ENCODE assay signal across 25 cellular contexts in genomic region chr18:37641573-37641972, GRCh38.
"Had no signal": no experiment of that assay in that cellular context is flagged by ENCODE, and none has a peak within 500 bp of the region (broad histone marks: within the 10 kb centered on the region; RNA-seq: fewer than 3 reads in every experiment).

No MANE protein-coding gene starts in this region.

- H3K9me3 ChIP-seq: gastrocnemius medialis, vagina had no signal

- H3K36me3 ChIP-seq: esophagus squamous epithelium, gastrocnemius medialis, neural progenitor cell, right atrium auricular region, suprapubic skin, vagina had no signal

- DNase-seq: dorsolateral prefrontal cortex; effector CD4-positive, alpha-beta T cell; esophagus squamous epithelium; gastrocnemius medialis; head of caudate nucleus; kidney; mesenchymal stem cell; midbrain; naive thymus-derived CD4-positive, alpha-beta T cell; stimulated activated CD4-positive, alpha-beta T cell treated with anti-CD3 and anti-CD28 coated beads, Interleukin-12 subunit alpha, Interleukin-12 subunit beta, amount 100 ng/mL, for 4 hours; stimulated activated CD4-positive, alpha-beta T cell treated with anti-CD3 and anti-CD28 coated beads, Interleukin-1b, Interleukin-23, amount 100 ng/mL, for 48 hours; stimulated activated CD4-positive, alpha-beta T cell treated with anti-CD3 and anti-CD28 coated beads, Interleukin-4, amount 100 ng/mL, for 1 hour; stimulated activated CD8-positive, alpha-beta memory T cell treated with anti-CD3 and anti-CD28 coated beads, Interleukin-4, amount 100 ng/mL, for 48 hours; stimulated activated naive CD4-positive, alpha-beta T cell; stimulated activated naive CD8-positive, alpha-beta T cell treated with anti-CD3 and anti-CD28 coated beads, Interleukin-15, amount 100 ng/mL, for 72 hours; trophoblast cell had no signal

- H3K27me3 ChIP-seq: dorsolateral prefrontal cortex, esophagus squamous epithelium, gastrocnemius medialis, neural progenitor cell, right atrium auricular region, suprapubic skin, vagina had no signal

- ATAC-seq: gastrocnemius medialis; left lobe of liver; naive thymus-derived CD4-positive, alpha-beta T cell; sciatic nerve; stimulated activated naive CD8-positive, alpha-beta T cell treated with anti-CD3 and anti-CD28 coated beads, Interleukin-15, amount 100 ng/mL, for 72 hours had no signal

- H3K4me3 ChIP-seq: dorsolateral prefrontal cortex, esophagus squamous epithelium, gastrocnemius medialis, lung, neural progenitor cell, right atrium auricular region, smooth muscle cell, suprapubic skin, vagina had no signal

- H3K27ac ChIP-seq: dorsolateral prefrontal cortex, esophagus squamous epithelium, gastrocnemius medialis, neural progenitor cell, parathyroid adenoma, right atrium auricular region, suprapubic skin, vagina had no signal

- H3K4me1 ChIP-seq: esophagus squamous epithelium, gastrocnemius medialis, parathyroid adenoma, right atrium auricular region, suprapubic skin, vagina had no signal
